ENCODE assay signal across 26 cellular contexts in the genomic region with DNA sequence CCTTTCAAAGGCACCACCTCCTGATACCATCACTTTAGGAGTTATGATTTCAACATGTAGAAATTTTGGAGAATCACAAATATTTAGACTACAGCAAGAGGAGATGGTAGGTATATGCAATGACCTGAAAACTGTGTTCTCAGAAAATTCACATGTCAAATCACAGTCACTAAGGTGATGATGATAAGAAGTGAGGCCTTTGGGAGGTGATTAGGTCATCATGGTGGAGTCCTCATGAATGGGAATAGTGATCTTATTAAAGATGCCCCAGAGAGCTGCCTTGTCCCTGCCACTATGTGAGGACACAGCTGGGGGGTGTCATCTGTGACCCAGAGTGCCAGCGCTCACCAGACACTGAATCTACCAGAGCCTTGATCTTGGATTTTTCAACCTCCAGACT.
"Had no signal": no experiment of that assay in that cellular context is flagged by ENCODE, and none has a peak within 500 bp of the region (broad histone marks: within the 10 kb centered on the region; RNA-seq: fewer than 3 reads in every experiment).

No MANE protein-coding gene starts in this region.

- DNase-seq: stimulated activated CD4-positive, alpha-beta T cell treated with anti-CD3 and anti-CD28 coated beads, Interleukin-2, amount 100 ng/mL, for 48 hours; stimulated activated CD4-positive, alpha-beta T cell treated with anti-CD3 and anti-CD28 coated beads, Interleukin-4, amount 100 ng/mL, for 1 hour; stimulated activated CD4-positive, alpha-beta T cell treated with anti-CD3 and anti-CD28 coated beads, Interleukin-4, amount 100 ng/mL, for 24 hours; stimulated activated CD4-positive, alpha-beta T cell treated with anti-CD3 and anti-CD28 coated beads, Interleukin-4, amount 100 ng/mL, for 4 hours; stimulated activated CD8-positive, alpha-beta memory T cell treated with anti-CD3 and anti-CD28 coated beads, Interleukin-4, amount 100 ng/mL, for 48 hours; stimulated activated naive B cell treated with anti-CD40 and anti-IgM and Interleukin-4, amounts not matched to agents 10 μg/mL and 1 μg/mL and 100 μg/mL, for 72 hours; stimulated activated naive CD4-positive, alpha-beta T cell; stimulated activated naive CD4-positive, alpha-beta T cell treated with Interleukin-2 at 50 U/mL for 16 hours; stimulated activated naive CD8-positive, alpha-beta T cell treated with anti-CD3 and anti-CD28 coated beads, Interleukin-15, amount 100 ng/mL, for 72 hours; stimulated activated naive CD8-positive, alpha-beta T cell treated with anti-CD3 and anti-CD28 coated beads, Interleukin-15, Interleukin-2, amounts not matched to agents 100 U/mL and 50 U/mL, for 24 hours; stomach; substantia nigra; testis; thyroid gland; tibial artery; transverse colon; upper lobe of left lung; upper lobe of right lung; uterus had no signal

- H3K9me3 ChIP-seq: suprapubic skin, testis, thyroid gland, upper lobe of right lung, uterus, vagina had no signal

- H3K4me3 ChIP-seq: stomach, suprapubic skin, testis, thoracic aorta, thyroid gland, tibial artery, tibial nerve, transverse colon, upper lobe of left lung, upper lobe of right lung, uterus, vagina had no signal

- H3K27ac ChIP-seq: stomach, suprapubic skin, testis, thoracic aorta, thyroid gland, tibial artery, tibial nerve, transverse colon, upper lobe of left lung, upper lobe of right lung, uterus, vagina had no signal

- H3K27me3 ChIP-seq: stomach, suprapubic skin, testis, thyroid gland, tibial artery, tibial nerve, transverse colon, upper lobe of left lung, upper lobe of right lung, uterus, vagina had no signal

- H3K4me1 ChIP-seq: stomach, suprapubic skin, testis, thyroid gland, tibial artery, tibial nerve, transverse colon, upper lobe of left lung, upper lobe of right lung, uterus, vagina had no signal

- ATAC-seq: stimulated activated effector memory CD8-positive, alpha-beta T cell treated with anti-CD3 and anti-CD28 coated beads, Interleukin-12 subunit alpha, Interleukin-12 subunit beta, amount 100 ng/mL, for 72 hours; stimulated activated memory B cell treated with anti-CD40 and anti-IgM and Interleukin-4, amounts not matched to agents 10 μg/mL and 1 μg/mL and 100 μg/mL, for 72 hours; stimulated activated naive B cell treated with anti-CD40 and anti-IgM and Interleukin-4, amounts not matched to agents 10 μg/mL and 1 μg/mL and 100 μg/mL, for 72 hours; stimulated activated naive CD8-positive, alpha-beta T cell treated with anti-CD3 and anti-CD28 coated beads, Interleukin-15, amount 100 ng/mL, for 72 hours; stimulated activated naive CD8-positive, alpha-beta T cell treated with anti-CD3 and anti-CD28 coated beads, Interleukin-15, Interleukin-2, amounts not matched to agents 100 U/mL and 50 U/mL, for 24 hours; upper lobe of right lung had no signal

- FAIRE-seq: urothelium cell line had no signal

- H3K36me3 ChIP-seq: stomach, suprapubic skin, thoracic aorta, thyroid gland, tibial artery, tibial nerve, transverse colon, upper lobe of left lung, upper lobe of right lung, uterus, vagina had no signal
